ENCODE assay signal across 1 cellular context in genomic region chr21:41900401-41900800, GRCh38.
TF ChIP-seq lines count a peak whose summit lies in the region.

No MANE protein-coding gene starts in this region.

TF ChIP-seq in GM12878, 131 proteins besides CTCF, POLR2A, EP300 and RAD21:
- TF ChIP-seq, protein P1, sequence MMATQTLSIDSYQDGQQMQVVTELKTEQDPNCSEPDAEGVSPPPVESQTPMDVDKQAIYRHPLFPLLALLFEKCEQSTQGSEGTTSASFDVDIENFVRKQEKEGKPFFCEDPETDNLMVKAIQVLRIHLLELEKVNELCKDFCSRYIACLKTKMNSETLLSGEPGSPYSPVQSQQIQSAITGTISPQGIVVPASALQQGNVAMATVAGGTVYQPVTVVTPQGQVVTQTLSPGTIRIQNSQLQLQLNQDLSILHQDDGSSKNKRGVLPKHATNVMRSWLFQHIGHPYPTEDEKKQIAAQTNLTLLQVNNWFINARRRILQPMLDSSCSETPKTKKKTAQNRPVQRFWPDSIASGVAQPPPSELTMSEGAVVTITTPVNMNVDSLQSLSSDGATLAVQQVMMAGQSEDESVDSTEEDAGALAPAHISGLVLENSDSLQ (IDR thresholded peaks at IDR 0.05) = no peak
- no peak for TF ChIP-seq KDM1A (IDR thresholded peaks at IDR 0.05; ENCODE audit: borderline replicate concordance)
- no peak for TF ChIP-seq SUZ12 (IDR thresholded peaks at IDR 0.05; ENCODE audit: unreplicated experiment)
- TF ChIP-seq, protein P2, sequence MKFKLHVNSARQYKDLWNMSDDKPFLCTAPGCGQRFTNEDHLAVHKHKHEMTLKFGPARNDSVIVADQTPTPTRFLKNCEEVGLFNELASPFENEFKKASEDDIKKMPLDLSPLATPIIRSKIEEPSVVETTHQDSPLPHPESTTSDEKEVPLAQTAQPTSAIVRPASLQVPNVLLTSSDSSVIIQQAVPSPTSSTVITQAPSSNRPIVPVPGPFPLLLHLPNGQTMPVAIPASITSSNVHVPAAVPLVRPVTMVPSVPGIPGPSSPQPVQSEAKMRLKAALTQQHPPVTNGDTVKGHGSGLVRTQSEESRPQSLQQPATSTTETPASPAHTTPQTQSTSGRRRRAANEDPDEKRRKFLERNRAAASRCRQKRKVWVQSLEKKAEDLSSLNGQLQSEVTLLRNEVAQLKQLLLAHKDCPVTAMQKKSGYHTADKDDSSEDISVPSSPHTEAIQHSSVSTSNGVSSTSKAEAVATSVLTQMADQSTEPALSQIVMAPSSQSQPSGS (IDR thresholded peaks at IDR 0.05; ENCODE audit: low read length) = no peak
- no peak for TF ChIP-seq KLF5 (IDR thresholded peaks at IDR 0.05; ENCODE audit: partially characterized antibody)
- no peak for TF ChIP-seq FOS (IDR thresholded peaks at IDR 0.05; ENCODE audit: borderline replicate concordance, extremely low read depth, insufficient read length)
- TF ChIP-seq NFIC (IDR thresholded peaks at IDR 0.05; ENCODE audit: low read depth, low read length) = no peak
- TF ChIP-seq, protein P3, sequence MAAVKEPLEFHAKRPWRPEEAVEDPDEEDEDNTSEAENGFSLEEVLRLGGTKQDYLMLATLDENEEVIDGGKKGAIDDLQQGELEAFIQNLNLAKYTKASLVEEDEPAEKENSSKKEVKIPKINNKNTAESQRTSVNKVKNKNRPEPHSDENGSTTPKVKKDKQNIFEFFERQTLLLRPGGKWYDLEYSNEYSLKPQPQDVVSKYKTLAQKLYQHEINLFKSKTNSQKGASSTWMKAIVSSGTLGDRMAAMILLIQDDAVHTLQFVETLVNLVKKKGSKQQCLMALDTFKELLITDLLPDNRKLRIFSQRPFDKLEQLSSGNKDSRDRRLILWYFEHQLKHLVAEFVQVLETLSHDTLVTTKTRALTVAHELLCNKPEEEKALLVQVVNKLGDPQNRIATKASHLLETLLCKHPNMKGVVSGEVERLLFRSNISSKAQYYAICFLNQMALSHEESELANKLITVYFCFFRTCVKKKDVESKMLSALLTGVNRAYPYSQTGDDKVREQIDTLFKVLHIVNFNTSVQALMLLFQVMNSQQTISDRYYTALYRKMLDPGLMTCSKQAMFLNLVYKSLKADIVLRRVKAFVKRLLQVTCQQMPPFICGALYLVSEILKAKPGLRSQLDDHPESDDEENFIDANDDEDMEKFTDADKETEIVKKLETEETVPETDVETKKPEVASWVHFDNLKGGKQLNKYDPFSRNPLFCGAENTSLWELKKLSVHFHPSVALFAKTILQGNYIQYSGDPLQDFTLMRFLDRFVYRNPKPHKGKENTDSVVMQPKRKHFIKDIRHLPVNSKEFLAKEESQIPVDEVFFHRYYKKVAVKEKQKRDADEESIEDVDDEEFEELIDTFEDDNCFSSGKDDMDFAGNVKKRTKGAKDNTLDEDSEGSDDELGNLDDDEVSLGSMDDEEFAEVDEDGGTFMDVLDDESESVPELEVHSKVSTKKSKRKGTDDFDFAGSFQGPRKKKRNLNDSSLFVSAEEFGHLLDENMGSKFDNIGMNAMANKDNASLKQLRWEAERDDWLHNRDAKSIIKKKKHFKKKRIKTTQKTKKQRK (IDR thresholded peaks at IDR 0.05; ENCODE audit: low read depth, low read length) = no peak
- TF ChIP-seq ZZZ3 (IDR thresholded peaks at IDR 0.05; ENCODE audit: control insufficient read depth, insufficient read length, low read depth) = no peak
- TF ChIP-seq MYB (IDR thresholded peaks at IDR 0.05; ENCODE audit: borderline replicate concordance, low read depth, low read length) = no peak
- TF ChIP-seq SIN3A (IDR thresholded peaks at IDR 0.05; ENCODE audit: low read depth, low read length) = no peak
